9 cellular contexts compared by ENCODE assay signal in the genomic region with DNA sequence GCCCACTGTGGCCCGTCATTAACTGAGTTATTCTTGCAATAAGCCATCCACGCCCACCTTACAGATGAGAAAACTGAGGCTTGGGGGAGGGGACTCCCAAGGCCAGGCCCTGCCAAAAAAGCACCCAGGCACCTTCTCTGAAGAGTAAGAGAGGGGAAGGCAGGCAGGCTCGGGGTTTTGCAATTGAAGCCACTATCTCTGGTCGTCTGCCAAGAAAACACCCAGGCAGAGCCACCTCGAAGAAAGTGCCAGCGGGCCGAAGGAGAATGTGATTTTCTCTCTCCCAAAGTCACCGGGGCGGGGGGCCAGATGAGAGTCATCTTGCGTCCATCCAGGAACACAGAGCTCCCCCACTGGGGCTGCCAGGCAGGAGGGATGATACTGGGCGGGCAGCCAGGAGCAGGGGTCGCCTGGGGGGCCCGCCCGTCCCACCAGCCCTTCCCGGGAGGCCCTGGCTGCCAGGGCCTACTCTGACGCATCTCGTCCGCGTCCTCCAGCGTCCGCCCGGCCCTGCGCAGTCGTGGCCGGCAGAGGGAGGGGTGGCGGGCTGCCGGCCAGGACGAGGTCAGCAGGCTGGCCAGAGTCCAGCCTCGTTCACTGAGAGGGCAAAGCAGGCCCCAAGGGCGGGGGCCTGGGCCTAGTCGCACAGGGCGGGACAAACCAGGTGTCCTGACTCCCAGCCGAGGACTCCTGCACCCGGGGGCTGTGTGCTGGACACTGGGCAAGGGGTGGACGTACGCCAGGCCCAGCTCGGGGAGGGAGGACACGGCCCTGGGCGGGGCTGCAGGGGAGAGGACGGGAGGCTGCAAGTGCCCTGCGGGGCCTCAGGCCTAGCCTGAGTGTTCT.
A peak's percentile ranks its signal among the peaks of the same experiment; 100 is the strongest.
DNase-seq lines count a peak whose midpoint lies in the region; ATAC-seq and TF ChIP-seq lines count a peak whose summit lies in the region.
"Had no signal": no experiment of that assay in that cellular context is flagged by ENCODE, and none has a peak within 500 bp of the region (broad histone marks: within the 10 kb centered on the region; RNA-seq: fewer than 3 reads in every experiment).

No MANE protein-coding gene starts in this region.

- peaks cover 7% of the 10 kb centered on the region; the same call in 1 of the 2 replicates for H3K4me1 ChIP-seq in SJCRH30

- CTCF ChIA-PET in AG04450 (lab: Charles Lee) = interaction anchor here (0.6 to 2.1 kb wide), 8 partner anchors 9 to 403 kb away, joined by 3 to 10 read pairs (median 4); no protein-coding TSS in a partner anchor

- H3K9me3 ChIP-seq in AG04450 (ENCODE audit: control insufficient read depth, insufficient read depth, low read length) (no peaks in the 10 kb centered on the region; the same call in 1 of the 2 replicates), SJCRH30 (replicated peaks) (no peaks in the 10 kb centered on the region)

- H3K27me3 ChIP-seq in AG04450 (ENCODE audit: control insufficient read depth, insufficient read depth, low read length) (no peaks in the 10 kb centered on the region), SJCRH30 (no peaks in the 10 kb centered on the region)

- peak; percentile 80 for DNase-seq in AG04450 (ENCODE audit: low read depth, low spot score)
- DNase-seq in SJCRH30 = peak; percentile 49 to 58
- peak; percentile 92 to 98 for DNase-seq in foreskin fibroblast
- DNase-seq in occipital lobe (lab: John Stamatoyannopoulos, UW) = peak; percentile 75
- DNase-seq in OCI-M2 (lab: John Stamatoyannopoulos, UW; ENCODE audit: unreplicated experiment) = no peak
- no peak for DNase-seq in stimulated activated CD8-positive, alpha-beta memory T cell treated with anti-CD3 and anti-CD28 coated beads, Interleukin-4, amount 100 ng/mL, for 48 hours
- DNase-seq in NCI-H2107 treated with DMSO at 0.1 percent for 48 hours (lab: John Stamatoyannopoulos, UW; ENCODE audit: unreplicated experiment) = no peak
- DNase-seq: COR-L47 had no signal

- TF ChIP-seq CTCF in AG04450 (IDR thresholded peaks at IDR 0.05; ENCODE audit: low read depth, low read length) (peak; percentile 55), foreskin fibroblast (IDR thresholded peaks at IDR 0.05; ENCODE audit: low read depth, low read length) (peak; percentile 36)

- H3K27ac ChIP-seq in AG04450 (ENCODE audit: low read depth, low read length) (peak overlapping the region; percentile 93), SJCRH30 (no peak overlapping the region)

- no peak for ATAC-seq in HG03442 (IDR thresholded peaks at IDR 0.05; ENCODE audit: unreplicated experiment)

- POLR2A ChIA-PET in AG04450 (lab: Yijun Ruan, JAX) = interaction anchor here (0.5 kb wide), 2 partner anchors 18 to 342 kb away, joined by 7 read pairs; no protein-coding TSS in a partner anchor

- H3K4me3 ChIP-seq in AG04450 (ENCODE audit: low read depth, low read length) (no peak overlapping the region), SJCRH30 (no peak overlapping the region), foreskin fibroblast (ENCODE audit: low read depth in 1 of 2, low read length in 2 of 2) (no peak overlapping the region)

- peaks cover 59% of the 10 kb centered on the region for H3K36me3 ChIP-seq in SJCRH30

Comparison
In these comparisons a context has a peak if more than half of its experiments do, and no peak if none do; other contexts are left out.
1. DNase-seq: peak in AG04450 (single experiment), SJCRH30 (2 of 2), foreskin fibroblast (2 of 2) and occipital lobe (single experiment); none in OCI-M2 (single experiment), stimulated activated CD8-positive, alpha-beta memory T cell treated with anti-CD3 and anti-CD28 coated beads, Interleukin-4, amount 100 ng/mL, for 48 hours (single experiment) and NCI-H2107 treated with DMSO at 0.1 percent for 48 hours (single experiment).